Comparison of ENCODE assay signal across 15 cellular contexts in the genomic region with DNA sequence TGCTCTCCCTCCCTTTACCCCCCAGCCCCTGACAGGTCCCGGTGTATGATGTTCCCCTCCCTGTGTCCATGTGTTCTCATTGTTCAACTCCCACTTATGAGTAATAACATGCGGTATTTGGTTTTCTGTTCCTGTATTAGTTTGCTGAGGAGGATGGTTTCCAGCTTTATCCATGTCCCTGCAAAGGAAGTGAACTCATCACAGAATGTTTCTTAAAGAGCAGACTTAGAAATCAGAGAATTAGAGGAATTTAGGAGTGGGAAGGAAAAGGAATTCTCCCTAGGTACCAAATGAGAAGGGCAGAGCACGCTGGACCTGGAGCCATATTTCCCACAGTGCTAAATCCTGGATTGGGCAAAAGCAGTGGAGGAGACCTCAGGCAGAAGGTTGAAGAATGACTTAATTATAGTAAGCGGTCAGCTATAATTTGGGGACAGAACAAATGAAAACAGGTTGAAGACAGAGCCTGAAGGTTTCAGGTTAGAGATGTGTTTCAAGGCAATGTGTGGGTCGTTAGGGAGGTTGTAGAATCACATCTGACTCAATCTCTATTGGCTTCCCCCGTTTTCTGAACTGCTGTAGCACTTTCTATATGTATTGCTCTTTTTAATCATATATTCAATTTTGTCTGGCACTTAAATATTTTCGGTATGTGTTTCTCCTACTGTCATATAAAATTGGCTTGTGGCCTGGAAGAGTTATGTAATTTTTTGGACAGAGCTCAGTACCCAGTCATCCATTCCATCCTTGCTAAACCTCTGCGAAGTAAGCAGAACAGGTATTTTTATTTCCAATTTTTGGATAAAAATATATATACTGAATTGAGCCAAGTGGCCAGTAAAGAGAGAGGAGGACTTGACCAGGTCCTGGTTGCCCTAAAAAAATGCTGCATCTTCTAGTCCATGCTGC.
A peak's percentile ranks its signal among the peaks of the same experiment; 100 is the strongest.
DNase-seq lines count a peak whose midpoint lies in the region; ATAC-seq and TF ChIP-seq lines count a peak whose summit lies in the region.
"Had no signal": no experiment of that assay in that cellular context is flagged by ENCODE, and none has a peak within 500 bp of the region (broad histone marks: within the 10 kb centered on the region; RNA-seq: fewer than 3 reads in every experiment).

No MANE protein-coding gene starts in this region.

- peak overlapping the region; percentile 72 for H2AFZ ChIP-seq in osteoblast (ENCODE audit: low read length)

- peaks cover 4% of the 10 kb centered on the region for H3K4me1 Mint-ChIP-seq in T-helper 17 cell

- no peaks in the 10 kb centered on the region for H3K36me3 ChIP-seq in osteoblast (ENCODE audit: insufficient read depth, low read length)

- no peaks in the 10 kb centered on the region for H3K36me3 Mint-ChIP-seq in T-helper 17 cell (ENCODE audit: low read depth)

- no peak for TF ChIP-seq CTCF in osteoblast (IDR thresholded peaks at IDR 0.05; ENCODE audit: extremely low read depth, low read depth, low read length)

- no peaks in the 10 kb centered on the region for H3K79me2 ChIP-seq in osteoblast (ENCODE audit: insufficient read depth, low read length)

- no peak for ATAC-seq in T-helper 17 cell
- ATAC-seq: activated naive CD8-positive, alpha-beta T cell treated with anti-CD3 and anti-CD28 coated beads, Interleukin-2, amount 50 U/mL, for 24 hours; K562; mucosa of descending colon had no signal

- no peaks in the 10 kb centered on the region for H3K27me3 ChIP-seq in osteoblast (ENCODE audit: insufficient read depth, low read length)

- no peaks in the 10 kb centered on the region for H3K27me3 Mint-ChIP-seq in T-helper 17 cell
- H3K27me3 Mint-ChIP-seq: activated naive CD8-positive, alpha-beta T cell treated with anti-CD3 and anti-CD28 coated beads, Interleukin-2, amount 50 U/mL, for 24 hours had no signal

- H3K4me1 ChIP-seq in osteoblast (ENCODE audit: insufficient read depth, low read length) = peaks cover 15% of the 10 kb centered on the region

- no peak overlapping the region for H3K4me3 Mint-ChIP-seq in T-helper 17 cell
- H3K4me3 Mint-ChIP-seq: activated naive CD8-positive, alpha-beta T cell treated with anti-CD3 and anti-CD28 coated beads, Interleukin-2, amount 50 U/mL, for 24 hours; CD4-positive, CD25-positive, alpha-beta regulatory T cell had no signal

- H3K27ac ChIP-seq in osteoblast (ENCODE audit: low read depth, low read length) = peak overlapping the region; percentile 80

- peak overlapping the region; percentile 10 for H3K27ac Mint-ChIP-seq in T-helper 17 cell
- H3K27ac Mint-ChIP-seq: activated naive CD8-positive, alpha-beta T cell treated with anti-CD3 and anti-CD28 coated beads, Interleukin-2, amount 50 U/mL, for 24 hours; CD4-positive, CD25-positive, alpha-beta regulatory T cell had no signal

- H4K20me1 ChIP-seq in osteoblast (ENCODE audit: insufficient read depth, low read length) = no peaks in the 10 kb centered on the region

- H3K9me3 ChIP-seq in T-helper 17 cell (ENCODE audit: control insufficient read depth, low read length, poor library complexity, severe bottlenecking) (no peaks in the 10 kb centered on the region), osteoblast (ENCODE audit: low read depth, low read length) (no peaks in the 10 kb centered on the region)
- H3K9me3 ChIP-seq: mucosa of descending colon had no signal

- peak overlapping the region; percentile 70 for H3K4me2 ChIP-seq in osteoblast (ENCODE audit: insufficient read depth, low read length)

- no peak overlapping the region for H3K4me3 ChIP-seq in osteoblast (ENCODE audit: insufficient read depth, low read length)
- H3K4me3 ChIP-seq: K562, mucosa of descending colon had no signal

- peak; percentile 83 for DNase-seq in ELR (ENCODE audit: low read depth)
- DNase-seq in T-helper 17 cell = no peak
- DNase-seq in fibroblast of gingiva (ENCODE audit: low read depth) = peak; percentile 21
- no peak for DNase-seq in osteoblast (ENCODE audit: insufficient read length, low spot score, missing footprints)
- DNase-seq in activated gamma-delta T cell (lab: John Stamatoyannopoulos, UW) = no peak
- DNase-seq in DMS53 (lab: John Stamatoyannopoulos, UW) = no peak
- no peak for DNase-seq in Ammon's horn (ENCODE audit: low spot score)
- DNase-seq in activated CD4-positive, alpha-beta T cell treated with anti-CD3 and anti-CD28 coated beads, Interleukin-2, amount 50 U/mL, for 1 hour = no peak
- DNase-seq: activated naive CD8-positive, alpha-beta T cell treated with anti-CD3 and anti-CD28 coated beads, Interleukin-2, amount 50 U/mL, for 24 hours; CD4-positive, CD25-positive, alpha-beta regulatory T cell; mucosa of descending colon; NCI-H1694; NCI-H774; SIG-M5 had no signal

Comparison
In these comparisons a context has a peak if more than half of its experiments do, and no peak if none do; other contexts are left out.
1. DNase-seq: peak in ELR (single experiment) and fibroblast of gingiva (single experiment); none in T-helper 17 cell (0 of 3), osteoblast (single experiment), activated gamma-delta T cell (single experiment), DMS53 (single experiment), Ammon's horn (single experiment) and activated CD4-positive, alpha-beta T cell treated with anti-CD3 and anti-CD28 coated beads, Interleukin-2, amount 50 U/mL, for 1 hour (single experiment).